In genomic region chr22:37162221-37163095, GRCh38 we compare ENCODE assay signal across 1 cellular context.
TF ChIP-seq lines count a peak whose summit lies in the region.

No MANE protein-coding gene starts in this region.

TF ChIP-seq in GM23338, 12 proteins besides CTCF, POLR2A, EP300 and RAD21 (continued from another document):
- TF ChIP-seq ZNF462 (CRISPR knock-in tag; IDR thresholded peaks at IDR 0.05), result no peak
- no peak for TF ChIP-seq NANOG (IDR thresholded peaks at IDR 0.05; ENCODE audit: borderline replicate concordance)
- no peak for TF ChIP-seq JUNB (IDR thresholded peaks at IDR 0.05; ENCODE audit: unreplicated experiment)
- TF ChIP-seq EZH2phosphoT487 (IDR thresholded peaks at IDR 0.05; ENCODE audit: unreplicated experiment), result no peak
